ENCODE assay signal across 14 cellular contexts in genomic region chr2:221372156-221372870, GRCh38.
DNase-seq lines count a peak whose midpoint lies in the region; ATAC-seq and TF ChIP-seq lines count a peak whose summit lies in the region.
"Had no signal": no experiment of that assay in that cellular context is flagged by ENCODE, and none has a peak within 500 bp of the region (broad histone marks: within the 10 kb centered on the region; RNA-seq: fewer than 3 reads in every experiment).

No MANE protein-coding gene starts in this region.

- H3K4me3 ChIP-seq in H7 (ENCODE audit: insufficient read depth, low read depth, low read length) (no peak overlapping the region), Panc1 (ENCODE audit: low read depth in 2 of 2, low read length in 2 of 2) (no peak overlapping the region), foreskin fibroblast (ENCODE audit: low read depth in 1 of 2, low read length in 2 of 2) (no peak overlapping the region), uterus (no peak overlapping the region)
- H3K4me3 ChIP-seq: breast epithelium had no signal

- no peaks in the 10 kb centered on the region for H3K9me3 Mint-ChIP-seq in progenitor cell of endocrine pancreas (ENCODE audit: low read depth)
- H3K9me3 Mint-ChIP-seq: CD8-positive, alpha-beta T cell had no signal

- H3K27ac ChIP-seq in Panc1 (ENCODE audit: low read length) (no peak overlapping the region), uterus (no peak overlapping the region)
- H3K27ac ChIP-seq: breast epithelium had no signal

- intact Hi-C loops in Panc1 (cut with micrococcal nuclease; ENCODE audit: unreplicated experiment) (no loop called here), uterus (cut with DNase I; ENCODE audit: low total_unique reads) (loop anchor here (10.0 kb wide), 1 partner anchor 182 kb away; no protein-coding TSS in a partner anchor)

- BruUV-seq in Panc1 (replicated peaks; lab: Mats Ljungman, UMichigan): no TSS peak

- TF ChIP-seq CTCF in Panc1 (IDR thresholded peaks at IDR 0.05): 0 out of 2 replicates have a peak, but pooled peaks have one; percentile 26
- peak; percentile 13 for TF ChIP-seq CTCF in foreskin fibroblast (IDR thresholded peaks at IDR 0.05; ENCODE audit: low read depth, low read length)
- peak; percentile 54 for TF ChIP-seq CTCF in progenitor cell of endocrine pancreas (IDR thresholded peaks at IDR 0.05; ENCODE audit: unreplicated experiment)
- no peak for TF ChIP-seq CTCF in uterus (IDR thresholded peaks at IDR 0.05)

- no peaks in the 10 kb centered on the region for H3K27me3 ChIP-seq in H7 (ENCODE audit: control insufficient read depth, insufficient read depth, low read length)
- no peaks in the 10 kb centered on the region for H3K27me3 ChIP-seq in Panc1 (ENCODE audit: control insufficient read depth, insufficient read depth, low read length)
- H3K27me3 ChIP-seq in uterus: no peaks in the 10 kb centered on the region
- H3K27me3 ChIP-seq: breast epithelium had no signal

- peaks cover 4% of the 10 kb centered on the region for H3K4me1 Mint-ChIP-seq in progenitor cell of endocrine pancreas (ENCODE audit: low read depth)
- H3K4me1 Mint-ChIP-seq: T-helper 17 cell had no signal

- no peaks in the 10 kb centered on the region for H3K36me3 Mint-ChIP-seq in progenitor cell of endocrine pancreas (ENCODE audit: insufficient read depth)
- H3K36me3 Mint-ChIP-seq: CD8-positive, alpha-beta T cell had no signal

- H3K4me3 Mint-ChIP-seq in progenitor cell of endocrine pancreas (ENCODE audit: low read depth): peak overlapping the region; percentile 30
- H3K4me3 Mint-ChIP-seq: CD8-positive, alpha-beta T cell; T-helper 17 cell had no signal

- TF ChIP-seq POLR2A in uterus (IDR thresholded peaks at IDR 0.05): no peak

- in situ Hi-C loops in Panc1 (cut with HindIII; ENCODE audit: low pct_unique_long_range_greater_than_20kb, low sequenced_read_pairs): no loop called here

- DNase-seq in H7 (peak; percentile 49), Panc1 (ENCODE audit: low read depth, low spot score) (no peak), foreskin fibroblast (no peak), progenitor cell of endocrine pancreas (ENCODE audit: low spot score, unreplicated experiment) (no peak), uterus (no peak)
- DNase-seq: activated CD4-positive, alpha-beta T cell treated with anti-CD3 and anti-CD28 coated beads, Interleukin-2, amount 50 U/mL, for 4 hours; CD8-positive, alpha-beta T cell; Kasumi-1; NCI-H1930; OCI-M1; T-helper 17 cell had no signal

- H3K36me3 ChIP-seq in H7 (replicated peaks; ENCODE audit: control insufficient read depth, insufficient read depth, low read length) (no peaks in the 10 kb centered on the region), Panc1 (ENCODE audit: control insufficient read depth, insufficient read depth, low read length) (no peaks in the 10 kb centered on the region), uterus (no peaks in the 10 kb centered on the region)
- H3K36me3 ChIP-seq: breast epithelium had no signal

- CTCF ChIA-PET in Panc1 (lab: Charles Lee): interaction anchor here (0.6 kb wide), 1 partner anchor 172 kb away, joined by 3 read pairs; no protein-coding TSS in a partner anchor

- H3K4me1 ChIP-seq in Panc1 (ENCODE audit: control insufficient read depth, insufficient read depth, low read length) (no peaks in the 10 kb centered on the region), uterus (no peaks in the 10 kb centered on the region)
- H3K4me1 ChIP-seq: breast epithelium had no signal

- POLR2A ChIA-PET in Panc1 (lab: Charles Lee): no interaction called here

- H3K27me3 Mint-ChIP-seq in progenitor cell of endocrine pancreas: peaks cover 21% of the 10 kb centered on the region

- ATAC-seq in Panc1 (no peak), GM18909 (IDR thresholded peaks at IDR 0.05; ENCODE audit: poor library complexity, unreplicated experiment) (no peak), HG03175 (IDR thresholded peaks at IDR 0.05; ENCODE audit: unreplicated experiment) (no peak)
- ATAC-seq: CD8-positive, alpha-beta T cell; T-helper 17 cell had no signal

- H3K27ac Mint-ChIP-seq in progenitor cell of endocrine pancreas: no peak overlapping the region
- H3K27ac Mint-ChIP-seq: CD8-positive, alpha-beta T cell; T-helper 17 cell had no signal

- H3K9me3 ChIP-seq in Panc1 (ENCODE audit: control insufficient read depth, insufficient read depth, low read depth, low read length): no peaks in the 10 kb centered on the region
- no peaks in the 10 kb centered on the region for H3K9me3 ChIP-seq in uterus
- H3K9me3 ChIP-seq: breast epithelium had no signal

Comparison
In these comparisons a context has a peak if more than half of its experiments do, and no peak if none do; other contexts are left out.
1. CTCF ChIP-seq: peak in Panc1 (single experiment), foreskin fibroblast (single experiment) and progenitor cell of endocrine pancreas (single experiment); none in uterus (0 of 4).